Comparison of ENCODE assay signal across 21 cellular contexts in genomic region chr9:136024286-136024685, GRCh38.
DNase-seq lines count a peak whose midpoint lies in the region; ATAC-seq and TF ChIP-seq lines count a peak whose summit lies in the region.
"Had no signal": no experiment of that assay in that cellular context is flagged by ENCODE, and none has a peak within 500 bp of the region (broad histone marks: within the 10 kb centered on the region; RNA-seq: fewer than 3 reads in every experiment).

No MANE protein-coding gene starts in this region.

- H3K27ac ChIP-seq in H9 (ENCODE audit: insufficient read length, low read depth, low read length), result no peak overlapping the region
- peak overlapping the region in 3 of 5 donors; percentile 15 to 44 (median 32) for H3K27ac ChIP-seq in stomach
- H3K27ac ChIP-seq in substantia nigra (ENCODE audit: low read depth, low read length, poor library complexity, severe bottlenecking), result no peak overlapping the region

- no peak overlapping the region for H2AFZ ChIP-seq in H9 (ENCODE audit: low read length)

- no peak overlapping the region for H3K56ac ChIP-seq in H9 (ENCODE audit: insufficient read length, low read depth, low read length)

- H3K79me2 ChIP-seq in H9 (ENCODE audit: insufficient read depth, low read length), result no peaks in the 10 kb centered on the region; the same call in 1 of the 2 replicates

- DNase-seq in H9 (no peak), left lobe of liver (ENCODE audit: low spot score) (no peak), stomach (no peak), substantia nigra (lab: John Stamatoyannopoulos, UW) (no peak), GM10266 (ENCODE audit: extremely low spot score) (no peak)
- DNase-seq: activated CD4-positive, alpha-beta T cell treated with anti-CD3 and anti-CD28 coated beads, Interleukin-2, amount 10 ng/mL, durations not matched to agents 7 days and 5 days; activated naive CD4-positive, alpha-beta T cell; CD4-positive, CD25-positive, alpha-beta regulatory T cell; effector CD8-positive, alpha-beta T cell; GDM1; MV-4-11; NCI-H187 treated with DMSO at 0.1 percent for 48 hours; NCI-H2227 treated with DMSO at 0.1 percent for 48 hours; NCI-H82; SHP77 treated with DMSO at 0.1 percent for 48 hours; T-cell had no signal

- H3K36me3 ChIP-seq in stomach, result peaks cover 0 to 15% (median 12%) of the 10 kb centered on the region in 4 donors

- no peak overlapping the region for H3K4me2 ChIP-seq in H9 (ENCODE audit: insufficient read depth, insufficient read length, low read length)

- H3K9me3 ChIP-seq in H9 (ENCODE audit: control insufficient read depth, low read depth, low read length), result peaks cover 5% of the 10 kb centered on the region
- no peaks in the 10 kb centered on the region for H3K9me3 ChIP-seq in stomach

- H4K20me1 ChIP-seq in H9 (ENCODE audit: control insufficient read depth, insufficient read depth, insufficient read length), result peaks cover 3% of the 10 kb centered on the region

- no peaks in the 10 kb centered on the region for H3K79me1 ChIP-seq in H9 (ENCODE audit: insufficient read depth, low read depth, low read length, poor library complexity, severe bottlenecking)

- no peak overlapping the region for H2BK20ac ChIP-seq in H9 (ENCODE audit: low read depth, low read length, poor library complexity, severe bottlenecking)

- H3K9ac ChIP-seq in H9 (ENCODE audit: extremely low read depth, insufficient read length, low read length), result no peak overlapping the region

- H3T11ph ChIP-seq in H9 (ENCODE audit: low read length), result no peak overlapping the region

- TF ChIP-seq POLR2A in stomach (IDR thresholded peaks at IDR 0.05), result no peak

- no peak overlapping the region; a peak in 2 of 7 replicates for H3K27ac Mint-ChIP-seq in H9
- H3K27ac Mint-ChIP-seq in brain, result peak overlapping the region in 4 of 5 experiments; percentile 33 to 89 (median 51)
- H3K27ac Mint-ChIP-seq: activated CD4-positive, alpha-beta T cell treated with anti-CD3 and anti-CD28 coated beads, Interleukin-2, amount 10 ng/mL, durations not matched to agents 7 days and 5 days; nephron progenitor cell; T-cell had no signal

- H3K36me3 Mint-ChIP-seq in H9 (ENCODE audit: insufficient read depth in 1 of 3, low read depth in 3 of 3) (peaks cover 0 to 6% (median 4%) of the 10 kb centered on the region in 3 experiments; a peak in 4 of 7 replicates), brain (peaks cover 44% of the 10 kb centered on the region)

- intact Hi-C loops in stomach (cut with DNase I; ENCODE audit: low total_unique reads), result no loop called here

- no peak for TF ChIP-seq CTCF in H9 (conservative IDR thresholded peaks at IDR 0.05)
- TF ChIP-seq CTCF in brain (conservative IDR thresholded peaks at IDR 0.05), result no peak
- TF ChIP-seq CTCF in stomach (IDR thresholded peaks at IDR 0.05), result no peak
- TF ChIP-seq CTCF in GM10266 (IDR thresholded peaks at IDR 0.05; ENCODE audit: control insufficient read depth, insufficient read depth, low read depth, missing control alignments), result no peak

- H3K14ac ChIP-seq in H9 (ENCODE audit: insufficient read depth, low read length), result no peak overlapping the region

- no peak overlapping the region for H4K91ac ChIP-seq in H9 (ENCODE audit: insufficient read length, low read depth, low read length)

- H3K4me1 ChIP-seq in H9 (ENCODE audit: insufficient read depth, low read length), result peaks cover 4% of the 10 kb centered on the region; the same call in 1 of the 2 replicates
- H3K4me1 ChIP-seq in stomach, result peaks cover 5 to 80% (median 32%) of the 10 kb centered on the region in 4 donors

- no peak for TF ChIP-seq EP300 in stomach (IDR thresholded peaks at IDR 0.05)

- peaks cover 14% of the 10 kb centered on the region for H3K27me3 Mint-ChIP-seq in H9 (ENCODE audit: low read depth)
- no peaks in the 10 kb centered on the region for H3K27me3 Mint-ChIP-seq in brain
- H3K27me3 Mint-ChIP-seq: activated CD4-positive, alpha-beta T cell treated with anti-CD3 and anti-CD28 coated beads, Interleukin-2, amount 10 ng/mL, durations not matched to agents 7 days and 5 days; CD4-positive, CD25-positive, alpha-beta regulatory T cell; T-cell had no signal

- WGBS in H9 (ENCODE audit: extremely low coverage, insufficient read length, low lambda C conversion rate), result no CpG with 5 or more reads among the region's 2 CpGs
- WGBS in stomach, 5 donors, result 54 to 80% (median 68%) methylated on average over 2 of the region's 2 CpGs

- H3K4me3 Mint-ChIP-seq in H9, result no peak overlapping the region
- H3K4me3 Mint-ChIP-seq in brain, result peak overlapping the region in 1 of 5 experiments; percentile 45
- H3K4me3 Mint-ChIP-seq: activated CD4-positive, alpha-beta T cell treated with anti-CD3 and anti-CD28 coated beads, Interleukin-2, amount 10 ng/mL, durations not matched to agents 7 days and 5 days; CD4-positive, CD25-positive, alpha-beta regulatory T cell; nephron progenitor cell; T-cell had no signal

- H2BK120ac ChIP-seq in H9 (ENCODE audit: low read depth, low read length, poor library complexity, severe bottlenecking), result no peak overlapping the region

- ATAC-seq in left lobe of liver (peak; percentile 20), GM18519 (IDR thresholded peaks at IDR 0.05; ENCODE audit: low FRiP score, unreplicated experiment) (no peak)
- ATAC-seq in activated CD4-positive, CD25-positive, alpha-beta regulatory T cell treated with anti-CD3 and anti-CD28 coated beads, Interleukin-2, amount 50 U/mL, for 24 hours, result no peak
- ATAC-seq: esophagus mucosa, T-cell had no signal

- H2BK12ac ChIP-seq in H9 (ENCODE audit: insufficient read length, low read depth, low read length), result no peak overlapping the region

- H2AK5ac ChIP-seq in H9 (ENCODE audit: insufficient read length, low read length), result no peak overlapping the region

- H3K18ac ChIP-seq in H9 (ENCODE audit: insufficient read length, low read depth, low read length), result peak overlapping the region; percentile 66

- H3K4me1 Mint-ChIP-seq in H9 (peaks cover 21 to 24% of the 10 kb centered on the region in 2 experiments), brain (peaks cover 35% of the 10 kb centered on the region)
- H3K4me1 Mint-ChIP-seq: activated CD4-positive, alpha-beta T cell treated with anti-CD3 and anti-CD28 coated beads, Interleukin-2, amount 10 ng/mL, durations not matched to agents 7 days and 5 days; nephron progenitor cell had no signal

- H3K4me3 ChIP-seq in stomach, result no peak overlapping the region

- H3K27me3 ChIP-seq in H9 (ENCODE audit: insufficient read depth, low read length) (no peaks in the 10 kb centered on the region), stomach (no peaks in the 10 kb centered on the region)

- H2BK5ac ChIP-seq in H9 (ENCODE audit: insufficient read length, low read length), result peak overlapping the region; percentile 34

- H3K9me3 Mint-ChIP-seq in H9, result no peaks in the 10 kb centered on the region; a peak in 2 of 5 replicates
- peaks cover 0 to 19% (median 11%) of the 10 kb centered on the region in 5 experiments for H3K9me3 Mint-ChIP-seq in brain
- H3K9me3 Mint-ChIP-seq: activated CD4-positive, alpha-beta T cell treated with anti-CD3 and anti-CD28 coated beads, Interleukin-2, amount 10 ng/mL, durations not matched to agents 7 days and 5 days had no signal

- H3K23me2 ChIP-seq in H9 (ENCODE audit: insufficient read length, low read depth, low read length, poor library complexity, severe bottlenecking), result no peaks in the 10 kb centered on the region

- peak overlapping the region; percentile 93 for H3K23ac ChIP-seq in H9 (ENCODE audit: insufficient read length, low read depth, low read length)

- peak overlapping the region; percentile 94 for H4K5ac ChIP-seq in H9 (ENCODE audit: insufficient read length, low read depth, low read length)

- H3K4ac ChIP-seq in H9 (ENCODE audit: low read depth, low read length), result no peak overlapping the region

- H4K8ac ChIP-seq in H9 (replicated peaks; ENCODE audit: insufficient read length, low read depth, low read length), result peak overlapping the region; percentile 67

- H2BK15ac ChIP-seq in H9 (ENCODE audit: low read depth, low read length), result no peak overlapping the region

Comparison
In these comparisons a context has a peak if more than half of its experiments do, and no peak if none do; other contexts are left out.
1. H3K27ac ChIP-seq: peak in stomach (3 of 5); none in H9 (single experiment) and substantia nigra (single experiment).
2. H3K27ac Mint-ChIP-seq: peak in brain (4 of 5); none in H9 (0 of 3).